In genomic region chr2:216692636-216693413, GRCh38 we compare ENCODE assay signal across 8 cellular contexts. TPM values are rescaled to one million over a fixed set of nuclear protein-coding genes. Genes with fewer than 3 reads are reported as not detected.
A peak's percentile ranks its signal among the peaks of the same experiment; 100 is the strongest.
DNase-seq lines count a peak whose midpoint lies in the region; ATAC-seq and TF ChIP-seq lines count a peak whose summit lies in the region.

No MANE protein-coding gene starts in this region.

- intact Hi-C loops in CD4-positive, alpha-beta T cell (cut with DNase I, micrococcal nuclease), result no loop called here

- POLR2A ChIA-PET in CD4-positive, alpha-beta T cell (lab: Charles Lee), result interaction anchor here (0.6 kb wide), 1 partner anchor 593 kb away, joined by 3 read pairs; no protein-coding TSS in a partner anchor

- ATAC-seq in CD4-positive, alpha-beta T cell (ENCODE audit: poor library complexity), result peak; percentile 61
- ATAC-seq in HG02885 (IDR thresholded peaks at IDR 0.05; ENCODE audit: poor library complexity, unreplicated experiment) (peak; percentile 57), GM21423 (IDR thresholded peaks at IDR 0.05; ENCODE audit: unreplicated experiment) (no peak)

- peak in 7 of 10 experiments; percentile 15 to 65 (median 41) for DNase-seq in CD4-positive, alpha-beta T cell
- DNase-seq in NCI-H748 (lab: John Stamatoyannopoulos, UW; ENCODE audit: unreplicated experiment) (peak; percentile 98), activated T-cell treated with anti-CD3 and anti-CD28 coated beads for 1 hour (ENCODE audit: low read depth) (peak; percentile 46), epidermal melanocyte (ENCODE audit: insufficient read length, low spot score) (peak; percentile 67), mucosa of gallbladder (ENCODE audit: low spot score) (peak; percentile 76)
- peak; percentile 33 to 36 for DNase-seq in stimulated activated CD8-positive, alpha-beta memory T cell treated with anti-CD3 and anti-CD28 coated beads, Interleukin-4, amount 100 ng/mL, for 4 hours (ENCODE audit: low read depth in 2 of 2, low spot score in 1 of 2)

- H3K27ac Mint-ChIP-seq in CD4-positive, alpha-beta T cell, result peak overlapping the region; percentile 80

- peaks cover 61% of the 10 kb centered on the region for H3K27me3 Mint-ChIP-seq in CD4-positive, alpha-beta T cell

- H3K4me3 Mint-ChIP-seq in CD4-positive, alpha-beta T cell, result peak overlapping the region; percentile 82

- H3K9me3 Mint-ChIP-seq in CD4-positive, alpha-beta T cell, result no peaks in the 10 kb centered on the region

- H3K9me3 ChIP-seq in CD4-positive, alpha-beta T cell (ENCODE audit: control insufficient read depth, low read length), result no peaks in the 10 kb centered on the region

- H3K36me3 Mint-ChIP-seq in CD4-positive, alpha-beta T cell (ENCODE audit: low read depth), result no peaks in the 10 kb centered on the region

- TF ChIP-seq CTCF in CD4-positive, alpha-beta T cell (IDR thresholded peaks at IDR 0.05), result no peak

- no peak overlapping the region for H3K27ac ChIP-seq in CD4-positive, alpha-beta T cell (ENCODE audit: low read depth, low read length)

- H3K4me1 Mint-ChIP-seq in CD4-positive, alpha-beta T cell (ENCODE audit: low read depth), result peaks cover 35% of the 10 kb centered on the region

- peaks cover 75% of the 10 kb centered on the region for H3K27me3 ChIP-seq in CD4-positive, alpha-beta T cell (ENCODE audit: control insufficient read depth, insufficient read depth, low read length)

- CTCF ChIA-PET in CD4-positive, alpha-beta T cell (lab: Charles Lee), result no interaction called here

RNA-seq across cellular contexts. Expression of gene IGFBP5, which starts 2.5 kb away (rescaled TPM):
- not detected for total RNA-seq in CD4-positive, alpha-beta T cell
- total RNA-seq in mucosa of gallbladder, result 246 TPM

RNA-seq across cellular contexts. Expression of gene IGFBP2, which starts 59.6 kb away (rescaled TPM):
- total RNA-seq in CD4-positive, alpha-beta T cell, result not detected
- total RNA-seq in mucosa of gallbladder, result 27.7 TPM

Comparison
In these comparisons a context has a peak if more than half of its experiments do, and no peak if none do; other contexts are left out.
1. DNase-seq: peak in every context shown above with its lines; median percentile 98 in NCI-H748; 76 in mucosa of gallbladder; 67 in epidermal melanocyte; 46 in activated T-cell treated with anti-CD3 and anti-CD28 coated beads for 1 hour; 41 in CD4-positive, alpha-beta T cell; 34 in stimulated activated CD8-positive, alpha-beta memory T cell treated with anti-CD3 and anti-CD28 coated beads, Interleukin-4, amount 100 ng/mL, for 4 hours.
2. RNA of gene IGFBP5, which starts 2.5 kb away (total RNA-seq): 246 TPM in mucosa of gallbladder (single experiment); not detected in CD4-positive, alpha-beta T cell; every median in the first group is over 100 times any median in the second.
3. RNA of gene IGFBP2, which starts 59.6 kb away (total RNA-seq): 27.7 TPM in mucosa of gallbladder (single experiment); not detected in CD4-positive, alpha-beta T cell; every median in the first group is over 10 times any median in the second.